Comparison of ENCODE assay signal across 1 cellular context in genomic region chr17:1494203-1494602, GRCh38.
TF ChIP-seq lines count a peak whose summit lies in the region.

No MANE protein-coding gene starts in this region.

TF ChIP-seq in H1, 55 proteins besides CTCF, POLR2A, EP300 and RAD21:
- TF ChIP-seq KDM5A (IDR thresholded peaks at IDR 0.05; ENCODE audit: low read length) (no peak), TEAD4 (IDR thresholded peaks at IDR 0.05; ENCODE audit: low read depth, low read length) (no peak), SP4 (IDR thresholded peaks at IDR 0.05; ENCODE audit: low read length) (no peak), USF2 (IDR thresholded peaks at IDR 0.05; ENCODE audit: low read length) (no peak), POLR2AphosphoS5 (IDR thresholded peaks at IDR 0.05; ENCODE audit: low read depth, low read length) (no peak), JUND (IDR thresholded peaks at IDR 0.05; ENCODE audit: low read length) (no peak), RBBP5 (IDR thresholded peaks at IDR 0.05; ENCODE audit: borderline replicate concordance, low read depth, low read length) (no peak), RNF2 (IDR thresholded peaks at IDR 0.05; ENCODE audit: borderline replicate concordance, low read depth, low read length, missing control alignments, poor library complexity, severe bottlenecking) (no peak), FOSL1 (IDR thresholded peaks at IDR 0.05; ENCODE audit: insufficient read depth, low read depth, low read length) (no peak), BRCA1 (IDR thresholded peaks at IDR 0.05; ENCODE audit: low read depth, low read length) (no peak), CREB1 (IDR thresholded peaks at IDR 0.05) (no peak), RXRA (IDR thresholded peaks at IDR 0.05; ENCODE audit: insufficient read depth, low read depth, low read length) (no peak), EGR1 (IDR thresholded peaks at IDR 0.05; ENCODE audit: borderline replicate concordance, low read depth, low read length) (no peak), GABPA (IDR thresholded peaks at IDR 0.05; ENCODE audit: borderline replicate concordance, insufficient read depth, low read length) (no peak), CBX5 (IDR thresholded peaks at IDR 0.05; ENCODE audit: low read depth, low read length) (no peak), EZH2 (IDR thresholded peaks at IDR 0.05; ENCODE audit: low read depth, low read length, severe bottlenecking) (no peak)
- TF ChIP-seq, protein P1, sequence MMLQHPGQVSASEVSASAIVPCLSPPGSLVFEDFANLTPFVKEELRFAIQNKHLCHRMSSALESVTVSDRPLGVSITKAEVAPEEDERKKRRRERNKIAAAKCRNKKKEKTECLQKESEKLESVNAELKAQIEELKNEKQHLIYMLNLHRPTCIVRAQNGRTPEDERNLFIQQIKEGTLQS (IDR thresholded peaks at IDR 0.05; ENCODE audit: insufficient read depth, low read depth, low read length): no peak
TF ChIP-seq in H1: peak in this region for 0.
